12 cellular contexts compared by ENCODE assay signal in genomic region chr2:194545978-194546377, GRCh38.
DNase-seq lines count a peak whose midpoint lies in the region; ATAC-seq, FAIRE-seq and TF ChIP-seq lines count a peak whose summit lies in the region.
"Had no signal": no experiment of that assay in that cellular context is flagged by ENCODE, and none has a peak within 500 bp of the region (broad histone marks: within the 10 kb centered on the region; RNA-seq: fewer than 3 reads in every experiment).

No MANE protein-coding gene starts in this region.

- H3K27ac Mint-ChIP-seq in astrocyte (ENCODE audit: unreplicated experiment) (no peak overlapping the region), nephron (no peak overlapping the region)

- no peak overlapping the region for H2AFZ ChIP-seq in Loucy (ENCODE audit: low read length)
- H2AFZ ChIP-seq in astrocyte (ENCODE audit: low read depth, low read length), result no peak overlapping the region

- H3K27me3 ChIP-seq in Loucy (ENCODE audit: insufficient read depth, low read length, poor library complexity, severe bottlenecking) (no peaks in the 10 kb centered on the region), astrocyte (ENCODE audit: insufficient read depth, low read length) (no peaks in the 10 kb centered on the region)
- H3K27me3 ChIP-seq: ascending aorta had no signal

- H3K27me3 Mint-ChIP-seq in astrocyte (ENCODE audit: low read depth, unreplicated experiment) (no peaks in the 10 kb centered on the region), nephron (ENCODE audit: low read depth) (no peaks in the 10 kb centered on the region)

- no peak overlapping the region for H3K27ac ChIP-seq in astrocyte (ENCODE audit: low read depth, low read length)
- H3K27ac ChIP-seq: ascending aorta had no signal

- DNase-seq in GM18507 (ENCODE audit: extremely low spot score, insufficient read length, low read depth) (no peak), astrocyte (ENCODE audit: low read depth) (no peak), GF-D8 (lab: John Stamatoyannopoulos, UW) (no peak), C1 segment of cervical spinal cord (lab: John Stamatoyannopoulos, UW) (no peak)
- DNase-seq: activated CD4-positive, alpha-beta T cell treated with anti-CD3 and anti-CD28 coated beads, Interleukin-2, amount 50 U/mL, for 4 hours; glutamatergic neuron; NCI-H774 had no signal

- H3K9me3 ChIP-seq in Loucy (ENCODE audit: insufficient read depth, low read depth, low read length) (no peaks in the 10 kb centered on the region), astrocyte (ENCODE audit: insufficient read depth, low read depth, low read length) (no peaks in the 10 kb centered on the region)
- H3K9me3 ChIP-seq: ascending aorta had no signal

- H3K79me2 ChIP-seq in Loucy (ENCODE audit: insufficient read depth, low read length), result no peaks in the 10 kb centered on the region
- no peaks in the 10 kb centered on the region for H3K79me2 ChIP-seq in astrocyte (ENCODE audit: insufficient read depth, low read length)

- H4K20me1 ChIP-seq in Loucy (ENCODE audit: insufficient read depth, low read length, poor library complexity, severe bottlenecking), result no peaks in the 10 kb centered on the region
- no peaks in the 10 kb centered on the region for H4K20me1 ChIP-seq in astrocyte (ENCODE audit: insufficient read depth, low read length)

- no peak overlapping the region for H3K4me3 ChIP-seq in Loucy (ENCODE audit: low read length, poor library complexity, severe bottlenecking)
- no peak overlapping the region for H3K4me3 ChIP-seq in astrocyte (ENCODE audit: insufficient read depth, low read depth, low read length)
- H3K4me3 ChIP-seq: ascending aorta had no signal

- TF ChIP-seq CTCF in Loucy (conservative IDR thresholded peaks at IDR 0.05; ENCODE audit: low read length), result peak; percentile 64
- TF ChIP-seq CTCF in astrocyte (IDR thresholded peaks at IDR 0.05; ENCODE audit: insufficient read depth, low read depth, low read length), result peak; percentile 14
- peak in 2 of 3 experiments; percentile 31 to 48 for TF ChIP-seq CTCF in nephron (IDR thresholded peaks at IDR 0.05; ENCODE audit: unreplicated experiment in 3 of 3)

- H3K9me2 ChIP-seq in Loucy (replicated peaks; ENCODE audit: low read depth, low read length), result no peaks in the 10 kb centered on the region

- H3K4me1 ChIP-seq in Loucy (ENCODE audit: insufficient read depth, low read length, poor library complexity, severe bottlenecking), result no peaks in the 10 kb centered on the region
- H3K4me1 ChIP-seq in astrocyte (ENCODE audit: insufficient read depth, low read length), result no peaks in the 10 kb centered on the region
- H3K4me1 ChIP-seq: ascending aorta had no signal

- H3K4me1 Mint-ChIP-seq in astrocyte (ENCODE audit: low read depth, unreplicated experiment), result peaks cover 5% of the 10 kb centered on the region
- H3K4me1 Mint-ChIP-seq in nephron, result peaks cover 6% of the 10 kb centered on the region

- H3K36me3 Mint-ChIP-seq in astrocyte (ENCODE audit: low read depth, unreplicated experiment), result no peaks in the 10 kb centered on the region
- H3K36me3 Mint-ChIP-seq in nephron (ENCODE audit: low read depth), result no peaks in the 10 kb centered on the region

- ATAC-seq in GM21737 (IDR thresholded peaks at IDR 0.05; ENCODE audit: unreplicated experiment) (no peak), HG02884 (IDR thresholded peaks at IDR 0.05; ENCODE audit: unreplicated experiment) (no peak)

- H3K9me3 Mint-ChIP-seq in astrocyte (ENCODE audit: unreplicated experiment), result no peaks in the 10 kb centered on the region
- H3K9me3 Mint-ChIP-seq in nephron, result peaks cover 20% of the 10 kb centered on the region

- H3K4me3 Mint-ChIP-seq in astrocyte (ENCODE audit: unreplicated experiment) (no peak overlapping the region), nephron (no peak overlapping the region)

- H3K36me3 ChIP-seq in Loucy (ENCODE audit: insufficient read depth, low read length), result no peaks in the 10 kb centered on the region
- H3K36me3 ChIP-seq in astrocyte (ENCODE audit: insufficient read depth, low read length), result no peaks in the 10 kb centered on the region
- H3K36me3 ChIP-seq: ascending aorta had no signal

- peak; percentile 49 for FAIRE-seq in GM18507 (lab: Jason Lieb, UNC)
- no peak for FAIRE-seq in astrocyte (lab: Jason Lieb, UNC)

- H3K4me2 ChIP-seq in Loucy (ENCODE audit: low read depth, low read length, poor library complexity, severe bottlenecking) (no peak overlapping the region), astrocyte (ENCODE audit: low read length) (no peak overlapping the region)

- H3K9ac ChIP-seq in Loucy (ENCODE audit: low read depth, low read length, poor library complexity, severe bottlenecking) (no peak overlapping the region), astrocyte (ENCODE audit: low read length) (no peak overlapping the region)

- H3F3A ChIP-seq in Loucy (ENCODE audit: low read depth), result no peaks in the 10 kb centered on the region

Comparison
In these comparisons a context has a peak if more than half of its experiments do, and no peak if none do; other contexts are left out.
1. CTCF ChIP-seq: peak in every context shown above with its lines; median percentile 64 in Loucy; 40 in nephron; 14 in astrocyte.